In the genomic region with DNA sequence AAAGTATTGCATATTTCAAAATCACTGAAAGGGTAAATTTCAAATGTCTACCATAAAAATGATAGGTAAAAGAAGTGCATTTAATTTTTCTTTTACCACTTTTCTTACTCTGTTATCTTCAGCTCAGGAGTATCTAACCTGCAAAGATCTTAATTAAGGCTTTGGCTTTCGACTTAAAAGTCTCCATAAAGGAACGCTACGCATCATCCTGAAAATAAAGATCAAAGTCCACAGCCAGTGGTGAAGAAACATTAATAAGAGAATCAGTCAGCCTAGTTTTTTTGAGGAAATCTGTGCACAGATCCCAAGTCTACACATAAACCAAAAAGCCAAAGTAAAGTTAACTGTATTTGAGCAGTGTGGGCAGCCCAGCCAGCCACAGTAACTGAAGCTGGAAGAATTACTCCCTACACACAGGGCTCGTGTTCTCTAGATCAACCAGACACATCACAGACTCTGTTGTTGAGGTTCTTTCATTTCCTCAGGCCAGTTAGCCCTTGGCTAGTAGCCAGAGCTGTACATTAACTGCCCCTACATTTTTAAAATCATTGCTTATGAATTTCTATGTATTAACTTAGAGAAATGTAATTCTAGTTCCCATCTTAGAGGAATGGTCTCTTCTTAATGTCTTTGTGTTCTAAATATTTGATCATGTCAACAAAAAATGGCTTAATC, we compare ENCODE assay signal across 1 cellular context.
TF ChIP-seq lines count a peak whose summit lies in the region.

No MANE protein-coding gene starts in this region.

TF ChIP-seq in WTC11, 78 proteins besides CTCF, POLR2A, EP300 and RAD21 (continued from another document):
- TF ChIP-seq, protein P1, sequence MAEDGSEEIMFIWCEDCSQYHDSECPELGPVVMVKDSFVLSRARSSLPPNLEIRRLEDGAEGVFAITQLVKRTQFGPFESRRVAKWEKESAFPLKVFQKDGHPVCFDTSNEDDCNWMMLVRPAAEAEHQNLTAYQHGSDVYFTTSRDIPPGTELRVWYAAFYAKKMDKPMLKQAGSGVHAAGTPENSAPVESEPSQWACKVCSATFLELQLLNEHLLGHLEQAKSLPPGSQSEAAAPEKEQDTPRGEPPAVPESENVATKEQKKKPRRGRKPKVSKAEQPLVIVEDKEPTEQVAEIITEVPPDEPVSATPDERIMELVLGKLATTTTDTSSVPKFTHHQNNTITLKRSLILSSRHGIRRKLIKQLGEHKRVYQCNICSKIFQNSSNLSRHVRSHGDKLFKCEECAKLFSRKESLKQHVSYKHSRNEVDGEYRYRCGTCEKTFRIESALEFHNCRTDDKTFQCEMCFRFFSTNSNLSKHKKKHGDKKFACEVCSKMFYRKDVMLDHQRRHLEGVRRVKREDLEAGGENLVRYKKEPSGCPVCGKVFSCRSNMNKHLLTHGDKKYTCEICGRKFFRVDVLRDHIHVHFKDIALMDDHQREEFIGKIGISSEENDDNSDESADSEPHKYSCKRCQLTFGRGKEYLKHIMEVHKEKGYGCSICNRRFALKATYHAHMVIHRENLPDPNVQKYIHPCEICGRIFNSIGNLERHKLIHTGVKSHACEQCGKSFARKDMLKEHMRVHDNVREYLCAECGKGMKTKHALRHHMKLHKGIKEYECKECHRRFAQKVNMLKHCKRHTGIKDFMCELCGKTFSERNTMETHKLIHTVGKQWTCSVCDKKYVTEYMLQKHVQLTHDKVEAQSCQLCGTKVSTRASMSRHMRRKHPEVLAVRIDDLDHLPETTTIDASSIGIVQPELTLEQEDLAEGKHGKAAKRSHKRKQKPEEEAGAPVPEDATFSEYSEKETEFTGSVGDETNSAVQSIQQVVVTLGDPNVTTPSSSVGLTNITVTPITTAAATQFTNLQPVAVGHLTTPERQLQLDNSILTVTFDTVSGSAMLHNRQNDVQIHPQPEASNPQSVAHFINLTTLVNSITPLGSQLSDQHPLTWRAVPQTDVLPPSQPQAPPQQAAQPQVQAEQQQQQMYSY (CRISPR knock-in tag; IDR thresholded peaks at IDR 0.05), result no peak
- TF ChIP-seq TCF7 (CRISPR knock-in tag; IDR thresholded peaks at IDR 0.05; ENCODE audit: low read depth) (no peak), GTF2I (CRISPR knock-in tag; conservative IDR thresholded peaks at IDR 0.05) (no peak), TEAD4 (CRISPR knock-in tag; IDR thresholded peaks at IDR 0.05) (no peak), OVOL2 (CRISPR knock-in tag; IDR thresholded peaks at IDR 0.05; ENCODE audit: borderline replicate concordance) (no peak), GABPB1 (CRISPR knock-in tag; IDR thresholded peaks at IDR 0.05) (no peak)
- TF ChIP-seq, protein P2, sequence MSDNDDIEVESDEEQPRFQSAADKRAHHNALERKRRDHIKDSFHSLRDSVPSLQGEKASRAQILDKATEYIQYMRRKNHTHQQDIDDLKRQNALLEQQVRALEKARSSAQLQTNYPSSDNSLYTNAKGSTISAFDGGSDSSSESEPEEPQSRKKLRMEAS (CRISPR knock-in tag; IDR thresholded peaks at IDR 0.05), result no peak
- TF ChIP-seq, protein P3, sequence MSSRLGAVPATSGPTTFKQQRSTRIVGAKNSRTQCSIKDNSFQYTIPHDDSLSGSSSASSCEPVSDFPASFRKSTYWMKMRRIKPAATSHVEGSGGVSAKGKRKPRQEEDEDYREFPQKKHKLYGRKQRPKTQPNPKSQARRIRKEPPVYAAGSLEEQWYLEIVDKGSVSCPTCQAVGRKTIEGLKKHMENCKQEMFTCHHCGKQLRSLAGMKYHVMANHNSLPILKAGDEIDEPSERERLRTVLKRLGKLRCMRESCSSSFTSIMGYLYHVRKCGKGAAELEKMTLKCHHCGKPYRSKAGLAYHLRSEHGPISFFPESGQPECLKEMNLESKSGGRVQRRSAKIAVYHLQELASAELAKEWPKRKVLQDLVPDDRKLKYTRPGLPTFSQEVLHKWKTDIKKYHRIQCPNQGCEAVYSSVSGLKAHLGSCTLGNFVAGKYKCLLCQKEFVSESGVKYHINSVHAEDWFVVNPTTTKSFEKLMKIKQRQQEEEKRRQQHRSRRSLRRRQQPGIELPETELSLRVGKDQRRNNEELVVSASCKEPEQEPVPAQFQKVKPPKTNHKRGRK (CRISPR knock-in tag; IDR thresholded peaks at IDR 0.05; ENCODE audit: borderline replicate concordance), result no peak
- TF ChIP-seq, protein P4, sequence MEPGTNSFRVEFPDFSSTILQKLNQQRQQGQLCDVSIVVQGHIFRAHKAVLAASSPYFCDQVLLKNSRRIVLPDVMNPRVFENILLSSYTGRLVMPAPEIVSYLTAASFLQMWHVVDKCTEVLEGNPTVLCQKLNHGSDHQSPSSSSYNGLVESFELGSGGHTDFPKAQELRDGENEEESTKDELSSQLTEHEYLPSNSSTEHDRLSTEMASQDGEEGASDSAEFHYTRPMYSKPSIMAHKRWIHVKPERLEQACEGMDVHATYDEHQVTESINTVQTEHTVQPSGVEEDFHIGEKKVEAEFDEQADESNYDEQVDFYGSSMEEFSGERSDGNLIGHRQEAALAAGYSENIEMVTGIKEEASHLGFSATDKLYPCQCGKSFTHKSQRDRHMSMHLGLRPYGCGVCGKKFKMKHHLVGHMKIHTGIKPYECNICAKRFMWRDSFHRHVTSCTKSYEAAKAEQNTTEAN (CRISPR knock-in tag; IDR thresholded peaks at IDR 0.05), result no peak
